Comparison of ENCODE assay signal across 8 cellular contexts in genomic region chr6:31896856-31897611, GRCh38. TPM values are rescaled to one million over a fixed set of nuclear protein-coding genes. Genes with fewer than 3 reads are reported as not detected.
A peak's percentile ranks its signal among the peaks of the same experiment; 100 is the strongest.
DNase-seq lines count a peak whose midpoint lies in the region; ATAC-seq, FAIRE-seq and TF ChIP-seq lines count a peak whose summit lies in the region.

No MANE protein-coding gene starts in this region.

- peaks cover 33% of the 10 kb centered on the region for H3K36me3 Mint-ChIP-seq in activated CD8-positive, alpha-beta T cell treated with anti-CD3 and anti-CD28 coated beads, Interleukin-2, amount 10 ng/mL, durations not matched to agents 7 days and 5 days (ENCODE audit: low read depth)

- intact Hi-C loops in right cardiac atrium (cut with DNase I), result loop anchor here in 1 of 4 donors (10.0 kb wide), 1 partner anchor 58 kb away; the partner anchor contains the start of genes NELFE and SKIC2

- H3K27ac ChIP-seq in SK-N-SH (ENCODE audit: low read depth in 2 of 2, low read length in 1 of 2) (peak overlapping the region in 1 of 2 experiments; percentile 80; a peak in 2 of 4 replicates), right cardiac atrium (ENCODE audit: low read length) (peak overlapping the region; percentile 56), small intestine (ENCODE audit: low read depth in 1 of 2, low read length in 1 of 2) (peak overlapping the region in 1 of 2 donors; percentile 56)

- H3K9me3 Mint-ChIP-seq in activated CD8-positive, alpha-beta T cell treated with anti-CD3 and anti-CD28 coated beads, Interleukin-2, amount 10 ng/mL, durations not matched to agents 7 days and 5 days (ENCODE audit: insufficient read depth), result no peaks in the 10 kb centered on the region

- WGBS in SK-N-SH (ENCODE audit: low lambda C conversion rate), result 6% methylated on average over 35 of the region's 62 CpGs
- WGBS in right cardiac atrium, result 1% methylated on average over 57 of the region's 62 CpGs
- 1 to 6% (median 1%) methylated on average over 6 to 62 of the region's 62 CpGs for whole genome bisulfite sequencing in small intestine, 3 donors

- H3K27me3 Mint-ChIP-seq in activated CD8-positive, alpha-beta T cell treated with anti-CD3 and anti-CD28 coated beads, Interleukin-2, amount 10 ng/mL, durations not matched to agents 7 days and 5 days (ENCODE audit: low read depth), result no peaks in the 10 kb centered on the region

- no peaks in the 10 kb centered on the region for H4K20me1 ChIP-seq in SK-N-SH (ENCODE audit: insufficient read depth)

- H3K79me2 ChIP-seq in SK-N-SH (ENCODE audit: insufficient read depth), result peaks cover 20% of the 10 kb centered on the region; the same call in 1 of the 2 replicates

- H3K27me3 ChIP-seq in SK-N-SH (ENCODE audit: insufficient read depth), result no peaks in the 10 kb centered on the region
- H3K27me3 ChIP-seq in right cardiac atrium (ENCODE audit: control insufficient read depth, insufficient read depth), result no peaks in the 10 kb centered on the region
- H3K27me3 ChIP-seq in small intestine (ENCODE audit: control insufficient read depth in 2 of 2, insufficient read depth in 2 of 2, low read length in 2 of 2), result no peaks in the 10 kb centered on the region

- peaks cover 6% of the 10 kb centered on the region for H3F3A ChIP-seq in SK-N-SH (replicated peaks; ENCODE audit: insufficient read depth)

- TF ChIP-seq EP300 in SK-N-SH (IDR thresholded peaks at IDR 0.05; ENCODE audit: borderline replicate concordance in 1 of 2, low read depth in 1 of 2, low read length in 1 of 2), result no peak

- H2AFZ ChIP-seq in SK-N-SH (ENCODE audit: low read depth), result peak overlapping the region; percentile 59; the same call in 1 of the 2 replicates

- no peak for TF ChIP-seq CTCF in SK-N-SH (IDR thresholded peaks at IDR 0.05)

- peak overlapping the region; percentile 81 for H3K27ac Mint-ChIP-seq in activated CD8-positive, alpha-beta T cell treated with anti-CD3 and anti-CD28 coated beads, Interleukin-2, amount 10 ng/mL, durations not matched to agents 7 days and 5 days

- no peak for ATAC-seq in SK-N-SH treated with all-trans-retinoic acid at 6 μM for 48 hours
- peak; percentile 14 for ATAC-seq in activated CD8-positive, alpha-beta T cell treated with anti-CD3 and anti-CD28 coated beads, Interleukin-2, amount 10 ng/mL, durations not matched to agents 7 days and 5 days
- no peak for ATAC-seq in right cardiac atrium
- ATAC-seq in HG02610 (IDR thresholded peaks at IDR 0.05; ENCODE audit: unreplicated experiment), result no peak

- H3K4me2 ChIP-seq in SK-N-SH, result peak overlapping the region; percentile 87

- POLR2A ChIA-PET in SK-N-SH (lab: Yijun Ruan, JAX), result interaction anchor here (0.6 to 1.8 kb wide), 7 partner anchors 23 to 232 kb away, joined by 3 to 5 read pairs (median 3); partner anchors contain the start of genes HSPA1A, HSPA1L, MSH5 and NEU1
- POLR2A ChIA-PET in activated CD8-positive, alpha-beta T cell treated with anti-CD3 and anti-CD28 coated beads, Interleukin-2, amount 10 ng/mL, durations not matched to agents 7 days and 5 days (lab: Charles Lee), result interaction anchor here (0.5 to 1.7 kb wide), 7 partner anchors 21 to 1150 kb away, joined by 3 to 9 read pairs (median 3); partner anchors contain the start of genes DXO, MSH5 and NEU1

- no peak for TF ChIP-seq RAD21 in SK-N-SH (IDR thresholded peaks at IDR 0.05; ENCODE audit: low read length)

- H3K4me1 Mint-ChIP-seq in activated CD8-positive, alpha-beta T cell treated with anti-CD3 and anti-CD28 coated beads, Interleukin-2, amount 10 ng/mL, durations not matched to agents 7 days and 5 days (ENCODE audit: low read depth), result peaks cover 48% of the 10 kb centered on the region

- H3K9me3 ChIP-seq in SK-N-SH, result no peaks in the 10 kb centered on the region
- no peaks in the 10 kb centered on the region for H3K9me3 ChIP-seq in right cardiac atrium (ENCODE audit: control insufficient read depth, low read length)
- H3K9me3 ChIP-seq in small intestine (ENCODE audit: control insufficient read depth, low read depth), result no peaks in the 10 kb centered on the region

- no peak for FAIRE-seq in small intestine (lab: Jason Lieb, UNC)

- H3K9ac ChIP-seq in SK-N-SH, result peak overlapping the region; percentile 76

- CTCF ChIA-PET in SK-N-SH (lab: Yijun Ruan, JAX), result interaction anchor here (0.8 to 1.6 kb wide), 8 partner anchors 8 to 351 kb away, joined by 3 to 8 read pairs (median 3); partner anchors contain the start of genes ATP6V1G2 and DDAH2
- CTCF ChIA-PET in activated CD8-positive, alpha-beta T cell treated with anti-CD3 and anti-CD28 coated beads, Interleukin-2, amount 10 ng/mL, durations not matched to agents 7 days and 5 days (lab: Charles Lee), result interaction anchor here (0.7 to 2.3 kb wide), 7 partner anchors 8 to 128 kb away, joined by 3 to 6 read pairs (median 3); partner anchors contain the start of genes LSM2 and NEU1

- H3K4me3 ChIP-seq in SK-N-SH (ENCODE audit: low read depth in 2 of 2, low read length in 1 of 2) (peak overlapping the region; percentile 89 to 94), right cardiac atrium (ENCODE audit: low read length) (peak overlapping the region; percentile 98), small intestine (ENCODE audit: low read depth in 1 of 2, low read length in 2 of 2) (peak overlapping the region; percentile 71 to 88)

- H3K9me2 ChIP-seq in SK-N-SH, result no peaks in the 10 kb centered on the region

- DNase-seq in SK-N-SH (peak; percentile 90), right cardiac atrium (peak in 2 of 3 donors; percentile 61 to 69), small intestine (no peak), NCI-H226 (no peak)
- peak; percentile 25 for DNase-seq in activated CD8-positive, alpha-beta T cell treated with anti-CD3 and anti-CD28 coated beads, Interleukin-2, amount 10 ng/mL, durations not matched to agents 7 days and 5 days
- DNase-seq in NK-92 treated with Interleukin-12 subunit alpha and Interleukin-12 subunit beta, amount 100 ng/mL, for 24 hours (lab: John Stamatoyannopoulos, UW), result no peak

- peaks cover 24 to 29% of the 10 kb centered on the region in 2 experiments for H3K36me3 ChIP-seq in SK-N-SH (replicated peaks in 1 of 2; ENCODE audit: control insufficient read depth in 1 of 2, insufficient read depth in 2 of 2, low read length in 1 of 2)
- H3K36me3 ChIP-seq in small intestine (ENCODE audit: control insufficient read depth in 2 of 2, insufficient read depth in 2 of 2, low read length in 2 of 2), result peaks cover 4 to 5% of the 10 kb centered on the region in 2 donors

- H3K4me1 ChIP-seq in SK-N-SH (ENCODE audit: control insufficient read depth in 1 of 2, insufficient read depth in 2 of 2, low read depth in 1 of 2, low read length in 1 of 2) (peaks cover 5 to 34% of the 10 kb centered on the region in 2 experiments), right cardiac atrium (ENCODE audit: control insufficient read depth, insufficient read depth, low read length) (peaks cover 9% of the 10 kb centered on the region), small intestine (ENCODE audit: control insufficient read depth in 2 of 2, insufficient read depth in 1 of 2, low read depth in 1 of 2, low read length in 1 of 2) (peaks cover 0 to 3% of the 10 kb centered on the region in 2 donors)

- H3K4me3 Mint-ChIP-seq in activated CD8-positive, alpha-beta T cell treated with anti-CD3 and anti-CD28 coated beads, Interleukin-2, amount 10 ng/mL, durations not matched to agents 7 days and 5 days, result peak overlapping the region; percentile 95

TF ChIP-seq in SK-N-SH, 30 proteins besides CTCF, POLR2A, EP300 and RAD21 (continues in another document):
- no peak for TF ChIP-seq RCOR1 (IDR thresholded peaks at IDR 0.05; ENCODE audit: low read length)
- no peak for TF ChIP-seq JUND (IDR thresholded peaks at IDR 0.05)

RNA-seq across cellular contexts. Expression of gene EHMT2, which starts 0.5 kb away (rescaled TPM):
- polyA plus RNA-seq in SK-N-SH (2012; rRNA removed) (50.1 and 72.0 TPM in 2 replicates), right cardiac atrium (15.7 TPM), small intestine (10 to 100 TPM; 27.8 to 42.4 (median 32.4) TPM)
- polyA plus RNA-seq in SK-N-SH (2012; cell fraction: cytosol; rRNA removed), result 25.3 and 39.7 TPM in 2 replicates
- 209 and 212 TPM in 2 replicates for polyA plus RNA-seq in SK-N-SH (2012; cell fraction: nucleus; rRNA removed)
- total RNA-seq in activated CD8-positive, alpha-beta T cell treated with anti-CD3 and anti-CD28 coated beads, Interleukin-2, amount 10 ng/mL, durations not matched to agents 7 days and 5 days, result 10 to 100 TPM; 70.1 to 72.3 TPM
- 10 to 100 TPM; 13.5 to 24.0 (median 20.0) TPM for total RNA-seq in right cardiac atrium

RNA-seq across cellular contexts. Expression of gene ZBTB12, which starts 4.9 kb away (rescaled TPM):
- polyA plus RNA-seq in SK-N-SH (2012; rRNA removed) (8.3 and 8.4 TPM in 2 replicates), right cardiac atrium (2.4 TPM), small intestine (1 to 10 TPM; 1.6 to 8.6 (median 1.9) TPM)
- polyA plus RNA-seq in SK-N-SH (2012; cell fraction: cytosol; rRNA removed), result 4.5 and 8.4 TPM in 2 replicates
- 4.9 and 7.0 TPM in 2 replicates for polyA plus RNA-seq in SK-N-SH (2012; cell fraction: nucleus; rRNA removed)
- total RNA-seq in activated CD8-positive, alpha-beta T cell treated with anti-CD3 and anti-CD28 coated beads, Interleukin-2, amount 10 ng/mL, durations not matched to agents 7 days and 5 days, result 1 to 10 TPM; 1.6 to 1.8 TPM
- 1 to 10 TPM; 1.6 to 5.0 (median 3.4) TPM for total RNA-seq in right cardiac atrium

RNA-seq across cellular contexts. Expression of gene SLC44A4, which starts 18.2 kb away (rescaled TPM):
- polyA plus RNA-seq in SK-N-SH (2012; rRNA removed) (0.26 and 0.49 TPM in 2 replicates), right cardiac atrium (0.05 TPM), small intestine (100 to 1,000 TPM in 2 of 3 donors, 10 to 100 TPM in 1; 82.3 to 132 (median 129) TPM)
- polyA plus RNA-seq in SK-N-SH (2012; cell fraction: cytosol; rRNA removed), result 0.18 and 0.26 TPM in 2 replicates
- polyA plus RNA-seq in SK-N-SH (2012; cell fraction: nucleus; rRNA removed), result 0.40 and 0.66 TPM in 2 replicates
- total RNA-seq in activated CD8-positive, alpha-beta T cell treated with anti-CD3 and anti-CD28 coated beads, Interleukin-2, amount 10 ng/mL, durations not matched to agents 7 days and 5 days, result under 1 TPM in 1 of 2 experiments, not detected in 1; 0.39 TPM
- not detected for total RNA-seq in right cardiac atrium

RNA-seq across cellular contexts. Expression of gene C2, which starts 30.5 kb away (rescaled TPM):
- polyA plus RNA-seq in SK-N-SH (2012; rRNA removed) (0.15 and 0.43 TPM in 2 replicates), right cardiac atrium (3.0 TPM), small intestine (10 to 100 TPM in 2 of 3 donors, 1 to 10 TPM in 1; 7.4 to 58.7 (median 13.0) TPM)
- 0.14 and 0.25 TPM in 2 replicates for polyA plus RNA-seq in SK-N-SH (2012; cell fraction: cytosol; rRNA removed)
- 0.39 and 0.42 TPM in 2 replicates for polyA plus RNA-seq in SK-N-SH (2012; cell fraction: nucleus; rRNA removed)
- under 1 TPM; 0.26 to 0.87 TPM for total RNA-seq in activated CD8-positive, alpha-beta T cell treated with anti-CD3 and anti-CD28 coated beads, Interleukin-2, amount 10 ng/mL, durations not matched to agents 7 days and 5 days
- total RNA-seq in right cardiac atrium, result 10 to 100 TPM; 10.9 to 19.8 (median 12.0) TPM

RNA-seq across cellular contexts. Expression of gene NEU1, which starts 34.4 kb away (rescaled TPM):
- polyA plus RNA-seq in SK-N-SH (2012; rRNA removed) (42.2 and 43.0 TPM in 2 replicates), right cardiac atrium (26.0 TPM), small intestine (10 to 100 TPM; 24.8 to 38.3 (median 36.5) TPM)
- 26.4 and 32.7 TPM in 2 replicates for polyA plus RNA-seq in SK-N-SH (2012; cell fraction: cytosol; rRNA removed)
- 31.9 and 35.3 TPM in 2 replicates for polyA plus RNA-seq in SK-N-SH (2012; cell fraction: nucleus; rRNA removed)
- 10 to 100 TPM; 16.5 to 17.8 TPM for total RNA-seq in activated CD8-positive, alpha-beta T cell treated with anti-CD3 and anti-CD28 coated beads, Interleukin-2, amount 10 ng/mL, durations not matched to agents 7 days and 5 days
- total RNA-seq in right cardiac atrium, result 10 to 100 TPM; 18.5 to 28.2 (median 22.7) TPM

Comparison
In these comparisons a context has a peak if more than half of its experiments do, and no peak if none do; other contexts are left out.
1. DNase-seq: peak in SK-N-SH (single experiment), activated CD8-positive, alpha-beta T cell treated with anti-CD3 and anti-CD28 coated beads, Interleukin-2, amount 10 ng/mL, durations not matched to agents 7 days and 5 days (single experiment) and right cardiac atrium (2 of 3); none in small intestine (single experiment), NK-92 treated with Interleukin-12 subunit alpha and Interleukin-12 subunit beta, amount 100 ng/mL, for 24 hours (single experiment) and NCI-H226 (single experiment).
2. RNA of gene SLC44A4, which starts 18.2 kb away (polyA plus RNA-seq): 82.3 to 132 TPM in small intestine; 0.18 to 0.66 TPM in SK-N-SH and 0.05 TPM in right cardiac atrium (single experiment); every median in the first group is over 10 times any median in the second.
3. Peak in every context shown above with its lines, with median percentiles within 50 percentile points of each other: H3K4me3 ChIP-seq.